In genomic region chr4:140374130-140374477, GRCh38 we compare ENCODE assay signal across 8 cellular contexts. TPM values are rescaled to one million over a fixed set of nuclear protein-coding genes. Genes with fewer than 3 reads are reported as not detected.
A peak's percentile ranks its signal among the peaks of the same experiment; 100 is the strongest.
DNase-seq lines count a peak whose midpoint lies in the region; ATAC-seq and TF ChIP-seq lines count a peak whose summit lies in the region.

No MANE protein-coding gene starts in this region.

- no peaks in the 10 kb centered on the region for H3K36me3 ChIP-seq in colonic mucosa
- H3K36me3 ChIP-seq in mucosa of stomach (ENCODE audit: control insufficient read depth, insufficient read depth, low read length): no peaks in the 10 kb centered on the region

- no peak for TF ChIP-seq CTCF in AG10803 (conservative IDR thresholded peaks at IDR 0.05; ENCODE audit: low read length)
- TF ChIP-seq CTCF in colonic mucosa (IDR thresholded peaks at IDR 0.05): no peak

- H3K4me1 ChIP-seq in colonic mucosa (peaks cover 4% of the 10 kb centered on the region), mucosa of stomach (ENCODE audit: control insufficient read depth, insufficient read depth, low read length) (peaks cover 6% of the 10 kb centered on the region)

- no peaks in the 10 kb centered on the region for H3K9me3 Mint-ChIP-seq in effector memory CD8-positive, alpha-beta T cell

- H3K9ac ChIP-seq in colonic mucosa (ENCODE audit: low read depth in 2 of 2, low read length in 2 of 2): peak overlapping the region; percentile 83 to 85
- H3K9ac ChIP-seq in mucosa of stomach (ENCODE audit: low read length): peak overlapping the region; percentile 74

- no peak for TF ChIP-seq EP300 in Ishikawa (IDR thresholded peaks at IDR 0.05; ENCODE audit: borderline replicate concordance)

- no peak for TF ChIP-seq RAD21 in Ishikawa (IDR thresholded peaks at IDR 0.05; ENCODE audit: low read depth)

- DNase-seq in AG10803 (ENCODE audit: low read depth): peak; percentile 17
- DNase-seq in colonic mucosa: no peak
- DNase-seq in HT-29 (ENCODE audit: low spot score): no peak
- no peak for DNase-seq in effector memory CD8-positive, alpha-beta T cell

- no peaks in the 10 kb centered on the region for H3K36me3 Mint-ChIP-seq in effector memory CD8-positive, alpha-beta T cell (ENCODE audit: insufficient read depth)

- peak overlapping the region; percentile 82 for H3K4me3 ChIP-seq in AG10803 (ENCODE audit: low read length)
- H3K4me3 ChIP-seq in colonic mucosa: peak overlapping the region; percentile 92
- peak overlapping the region; percentile 29 for H3K4me3 ChIP-seq in mucosa of stomach (ENCODE audit: low read length)

- no peak overlapping the region for H3K4me3 Mint-ChIP-seq in effector memory CD8-positive, alpha-beta T cell

- intact Hi-C loops in colonic mucosa (cut with DNase I): no loop called here

- H3K9me3 ChIP-seq in colonic mucosa: no peaks in the 10 kb centered on the region
- no peaks in the 10 kb centered on the region for H3K9me3 ChIP-seq in mucosa of stomach (ENCODE audit: control insufficient read depth, low read length)

- H3K27me3 Mint-ChIP-seq in effector memory CD8-positive, alpha-beta T cell: no peaks in the 10 kb centered on the region

- H3K4me1 Mint-ChIP-seq in effector memory CD8-positive, alpha-beta T cell (ENCODE audit: low read depth in 2 of 2): peaks cover 15 to 31% of the 10 kb centered on the region in 2 donors

- H3K27ac Mint-ChIP-seq in effector memory CD8-positive, alpha-beta T cell: no peak overlapping the region

- ATAC-seq in GM21360 (IDR thresholded peaks at IDR 0.05; ENCODE audit: unreplicated experiment) (no peak), GM21825 (IDR thresholded peaks at IDR 0.05; ENCODE audit: unreplicated experiment) (no peak)
- no peak for ATAC-seq in effector memory CD8-positive, alpha-beta T cell (replicated peaks)

- H3K27me3 ChIP-seq in colonic mucosa (no peaks in the 10 kb centered on the region), mucosa of stomach (ENCODE audit: control insufficient read depth, insufficient read depth, low read length) (no peaks in the 10 kb centered on the region)

- peak overlapping the region; percentile 93 for H3K27ac ChIP-seq in colonic mucosa

TF ChIP-seq in Ishikawa, 13 proteins besides CTCF, POLR2A, EP300 and RAD21:
- TF ChIP-seq TEAD4 (IDR thresholded peaks at IDR 0.05) (0 out of 2 replicates have a peak, but pooled peaks have one; percentile 19), CEBPB (IDR thresholded peaks at IDR 0.05) (peak; percentile 97), TAF1 (IDR thresholded peaks at IDR 0.05; ENCODE audit: low read depth) (no peak)

RNA-seq across cellular contexts. Expression of gene SCOC, which starts 0.7 kb away (rescaled TPM):
- 10 to 100 TPM; 58.5 to 65.0 TPM for total RNA-seq in colonic mucosa
- total RNA-seq in HT-29 (2014; rRNA removed; shearing (Covaris generic)): 9.5 and 10.8 TPM in 2 replicates

RNA-seq across cellular contexts. Expression of gene CLGN, which starts 53.3 kb away (rescaled TPM):
- under 1 TPM; 0.25 to 0.40 TPM for total RNA-seq in colonic mucosa
- 0.05 TPM in 1 of 2 replicates, not detected in the other for total RNA-seq in HT-29 (2014; rRNA removed; shearing (Covaris generic))

Comparison
In these comparisons a context has a peak if more than half of its experiments do, and no peak if none do; other contexts are left out.
1. H3K4me3 ChIP-seq: peak in every context shown above with its lines; median percentile 92 in colonic mucosa; 82 in AG10803; 29 in mucosa of stomach.